Comparison of ENCODE assay signal across 34 cellular contexts in genomic region chr16:81936209-81936608, GRCh38.
"Had no signal": no experiment of that assay in that cellular context is flagged by ENCODE, and none has a peak within 500 bp of the region (broad histone marks: within the 10 kb centered on the region; RNA-seq: fewer than 3 reads in every experiment).

No MANE protein-coding gene starts in this region.

- H2AFZ ChIP-seq: PC-9 had no signal

- H3K4me2 ChIP-seq: PC-9 had no signal

- H3K27me3 ChIP-seq: adrenal gland, breast epithelium, MG63 had no signal

- H3K9me3 Mint-ChIP-seq: activated B cell treated with CpG ODN at 0.5 μM for 24 hours; activated CD4-positive, alpha-beta memory T cell treated with anti-CD3 and anti-CD28 coated beads for 36 hours; activated naive CD4-positive, alpha-beta T cell treated with anti-CD3 and anti-CD28 coated beads for 36 hours; activated naive CD4-positive, alpha-beta T cell treated with anti-CD3 and anti-CD28 coated beads, Interleukin-2, amount 50 U/mL, for 72 hours; activated T-cell treated with anti-CD3 and anti-CD28 coated beads, Interleukin-2, amount 50 U/mL, for 4 hours; activated T-helper 1 cell treated with anti-CD3 and anti-CD28 coated beads, Interleukin-12 subunit alpha, Interleukin-12 subunit beta, Interleukin-2, Interleukin-4 antibody, amounts not matched to agents 30 ng/mL and 10 ng/mL and 1 ng/mL, durations not matched to agents 14 hours and 24 hours and 36 hours; T-cell had no signal

- DNase-seq: activated B cell treated with CpG ODN at 0.5 μM for 24 hours; activated CD4-positive, alpha-beta memory T cell treated with anti-CD3 and anti-CD28 coated beads for 36 hours; activated CD4-positive, alpha-beta T cell treated with anti-CD3 and anti-CD28 coated beads for 4 hours; activated CD4-positive, alpha-beta T cell treated with anti-CD3 and anti-CD28 coated beads, Interleukin-2, amount 50 U/mL, for 1 hour; activated CD4-positive, CD25-positive, alpha-beta regulatory T cell treated with anti-CD3 and anti-CD28 coated beads, Interleukin-2, amount 50 U/mL, for 72 hours; activated gamma-delta T cell treated with Interleukin-2 at 50 U/mL for 16 hours; activated naive CD4-positive, alpha-beta T cell treated with anti-CD3 and anti-CD28 coated beads for 36 hours; activated T-cell treated with anti-CD3 and anti-CD28 coated beads for 4 hours; activated T-cell treated with anti-CD3 and anti-CD28 coated beads, Interleukin-2, amount 50 U/mL, for 4 hours; adrenal gland; body of pancreas; Kasumi-1; MG63; NCI-H1048; NCI-H1436 treated with DMSO at 0.1 percent for 48 hours; NCI-H1694 treated with DMSO at 0.1 percent for 48 hours; NCI-H2029; NCI-H2107; NCI-H2171; NCI-H510A; NCI-H526; NCI-H748 treated with DMSO at 0.1 percent for 48 hours; PC-9; SIG-M5; T-cell; T-helper 2 cell; T-helper 9 cell had no signal

- H3K27ac Mint-ChIP-seq: activated B cell treated with CpG ODN at 0.5 μM for 24 hours; activated CD4-positive, alpha-beta memory T cell treated with anti-CD3 and anti-CD28 coated beads for 36 hours; activated naive CD4-positive, alpha-beta T cell treated with anti-CD3 and anti-CD28 coated beads for 36 hours; activated naive CD4-positive, alpha-beta T cell treated with anti-CD3 and anti-CD28 coated beads, Interleukin-2, amount 50 U/mL, for 72 hours; activated T-helper 1 cell treated with anti-CD3 and anti-CD28 coated beads, Interleukin-12 subunit alpha, Interleukin-12 subunit beta, Interleukin-2, Interleukin-4 antibody, amounts not matched to agents 30 ng/mL and 10 ng/mL and 1 ng/mL, durations not matched to agents 14 hours and 24 hours and 36 hours; T-cell had no signal

- H3K9me3 ChIP-seq: adrenal gland, body of pancreas, breast epithelium, MG63 had no signal

- H3K4me1 ChIP-seq: adrenal gland, breast epithelium had no signal

- H3K36me3 Mint-ChIP-seq: activated CD4-positive, alpha-beta memory T cell treated with anti-CD3 and anti-CD28 coated beads for 36 hours; activated naive CD4-positive, alpha-beta T cell treated with anti-CD3 and anti-CD28 coated beads, Interleukin-2, amount 50 U/mL, for 72 hours; T-cell had no signal

- H3K4me1 Mint-ChIP-seq: T-cell had no signal

- H3K4me3 Mint-ChIP-seq: activated B cell treated with CpG ODN at 0.5 μM for 24 hours; activated CD4-positive, alpha-beta memory T cell treated with anti-CD3 and anti-CD28 coated beads for 36 hours; activated naive CD4-positive, alpha-beta T cell treated with anti-CD3 and anti-CD28 coated beads for 36 hours; activated T-cell treated with anti-CD3 and anti-CD28 coated beads, Interleukin-2, amount 50 U/mL, for 4 hours; activated T-helper 1 cell treated with anti-CD3 and anti-CD28 coated beads, Interleukin-12 subunit alpha, Interleukin-12 subunit beta, Interleukin-2, Interleukin-4 antibody, amounts not matched to agents 30 ng/mL and 10 ng/mL and 1 ng/mL, durations not matched to agents 14 hours and 24 hours and 36 hours; T-cell had no signal

- H3K27me3 Mint-ChIP-seq: activated B cell treated with CpG ODN at 0.5 μM for 24 hours; activated CD4-positive, alpha-beta memory T cell treated with anti-CD3 and anti-CD28 coated beads for 36 hours had no signal

- ATAC-seq: activated naive CD4-positive, alpha-beta T cell treated with anti-CD3 and anti-CD28 coated beads, Interleukin-2, amount 50 U/mL, for 72 hours; activated T-cell treated with anti-CD3 and anti-CD28 coated beads, Interleukin-2, amount 50 U/mL, for 4 hours; body of pancreas; Right ventricle myocardium inferior; SK-N-SH treated with all-trans-retinoic acid at 6 μM for 48 hours; T-cell had no signal

- H3K27ac ChIP-seq: adrenal gland, body of pancreas, breast epithelium, PC-9, RWPE1, VCaP had no signal
